2 cellular contexts compared by ENCODE assay signal in the genomic region with DNA sequence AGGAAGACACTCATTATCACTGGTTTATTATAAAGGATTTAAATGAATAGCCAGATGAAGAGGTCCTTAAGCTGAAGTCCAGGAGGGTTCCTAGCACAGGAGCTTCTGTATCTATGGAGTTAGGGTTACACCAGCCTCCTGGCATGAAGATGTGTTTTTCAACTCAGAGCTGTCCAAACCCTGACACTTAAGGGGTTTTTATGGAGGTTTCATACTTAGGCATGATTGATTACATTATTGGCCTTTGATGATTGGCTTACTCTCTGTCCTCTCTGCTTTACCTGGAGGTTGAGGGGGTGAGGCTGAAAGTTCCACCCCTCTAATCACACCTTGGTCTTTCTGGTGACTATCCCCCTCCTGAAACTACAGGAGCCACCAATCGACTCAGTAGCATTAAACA.
TF ChIP-seq lines count a peak whose summit lies in the region.

No MANE protein-coding gene starts in this region.

TF ChIP-seq in endothelial cell of umbilical vein, 7 proteins besides CTCF, POLR2A, EP300 and RAD21 (continued from another document):
- TF ChIP-seq MAX (IDR thresholded peaks at IDR 0.05; ENCODE audit: insufficient read depth, insufficient read length) (no peak), JUN (IDR thresholded peaks at IDR 0.05; ENCODE audit: borderline replicate concordance, insufficient read depth, insufficient read length, low read depth) (no peak), GATA2 (IDR thresholded peaks at IDR 0.05; ENCODE audit: insufficient read depth, insufficient read length, low read depth, low read length) (no peak), EZH2 (IDR thresholded peaks at IDR 0.05; ENCODE audit: borderline replicate concordance, low read depth, low read length, severe bottlenecking) (no peak)

TF ChIP-seq in HepG2, 621 proteins besides CTCF, POLR2A, EP300 and RAD21 (continued from another document):
- TF ChIP-seq PITX1 (CRISPR knock-in tag; IDR thresholded peaks at IDR 0.05): no peak
- no peak for TF ChIP-seq KLF15 (CRISPR knock-in tag; IDR thresholded peaks at IDR 0.05; ENCODE audit: borderline replicate concordance)
